ENCODE assay signal across 8 cellular contexts in the genomic region with DNA sequence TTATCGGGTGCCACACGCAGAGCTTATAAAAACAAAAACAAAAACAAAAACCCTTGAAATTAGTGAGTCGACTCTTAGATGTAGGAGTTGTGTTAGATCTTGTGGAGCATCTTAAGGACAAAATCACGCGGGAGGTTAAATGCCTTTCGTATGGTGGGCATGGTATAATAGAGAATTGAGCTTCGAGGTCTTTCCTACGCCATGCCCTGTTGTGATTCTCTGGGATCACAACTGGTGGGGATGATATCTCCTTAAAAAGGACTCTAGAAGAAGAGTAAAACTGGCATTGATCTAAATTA. TPM values are rescaled to one million over a fixed set of nuclear protein-coding genes. Genes with fewer than 3 reads are reported as not detected.
DNase-seq lines count a peak whose midpoint lies in the region; ATAC-seq and TF ChIP-seq lines count a peak whose summit lies in the region.

No MANE protein-coding gene starts in this region.

- no peak for DNase-seq in activated naive CD4-positive, alpha-beta T cell treated with anti-CD3 and anti-CD28 coated beads, Interleukin-2, amount 10 ng/mL, durations not matched to agents 7 days and 5 days
- DNase-seq in activated naive CD4-positive, alpha-beta T cell treated with anti-CD3 and anti-CD28 coated beads, Interleukin-2, amount 50 U/mL, for 16 hours = no peak
- DNase-seq in brain microvascular endothelial cell = no peak
- no peak for DNase-seq in lung (ENCODE audit: low spot score)
- DNase-seq in type B pancreatic cell (ENCODE audit: extremely low spot score, unreplicated experiment) = no peak
- no peak for DNase-seq in CD1c-positive myeloid dendritic cell (ENCODE audit: extremely low spot score)

- peak overlapping the region; percentile 89 for H3K4me3 Mint-ChIP-seq in activated naive CD4-positive, alpha-beta T cell treated with anti-CD3 and anti-CD28 coated beads, Interleukin-2, amount 10 ng/mL, durations not matched to agents 7 days and 5 days
- H3K4me3 Mint-ChIP-seq in type B pancreatic cell = peak overlapping the region; percentile 96

- CTCF ChIA-PET in activated naive CD4-positive, alpha-beta T cell treated with anti-CD3 and anti-CD28 coated beads, Interleukin-2, amount 10 ng/mL, durations not matched to agents 7 days and 5 days (lab: Charles Lee) = interaction anchor here (1.0 to 3.2 kb wide), 2 partner anchors 374 to 641 kb away, joined by 3 to 16 read pairs; no protein-coding TSS in a partner anchor

- in situ Hi-C loops in brain microvascular endothelial cell (cut with HindIII; ENCODE audit: low pct_ligation_motif_present, low sequenced_read_pairs) = no loop called here

- no peaks in the 10 kb centered on the region for H3K36me3 Mint-ChIP-seq in activated naive CD4-positive, alpha-beta T cell treated with anti-CD3 and anti-CD28 coated beads, Interleukin-2, amount 10 ng/mL, durations not matched to agents 7 days and 5 days
- peaks cover 5% of the 10 kb centered on the region for H3K36me3 Mint-ChIP-seq in type B pancreatic cell

- peaks cover 2 to 9% of the 10 kb centered on the region in 2 donors for H3K4me1 ChIP-seq in lung (ENCODE audit: control insufficient read depth in 2 of 2, insufficient read depth in 2 of 2, low read length in 2 of 2)

- TF ChIP-seq CTCF in brain microvascular endothelial cell (IDR thresholded peaks at IDR 0.05; ENCODE audit: low read depth, low read length, missing control alignments) (no peak), lung (IDR thresholded peaks at IDR 0.05; ENCODE audit: control extremely low read depth, extremely low read depth) (no peak), type B pancreatic cell (conservative IDR thresholded peaks at IDR 0.05) (no peak)

- H3K27me3 ChIP-seq in brain microvascular endothelial cell (replicated peaks) (no peaks in the 10 kb centered on the region), lung (ENCODE audit: control insufficient read depth, insufficient read depth) (no peaks in the 10 kb centered on the region)

- peak overlapping the region; percentile 96 for H3K27ac ChIP-seq in brain microvascular endothelial cell
- peak overlapping the region; percentile 92 to 93 for H3K27ac ChIP-seq in lung (ENCODE audit: low read depth in 1 of 2, low read length in 1 of 2)

- WGBS in lung, 2 donors = 57 to 60% methylated on average over 8 of the region's 8 CpGs

- H3K9me3 Mint-ChIP-seq in activated naive CD4-positive, alpha-beta T cell treated with anti-CD3 and anti-CD28 coated beads, Interleukin-2, amount 10 ng/mL, durations not matched to agents 7 days and 5 days = no peaks in the 10 kb centered on the region
- H3K9me3 Mint-ChIP-seq in type B pancreatic cell = no peaks in the 10 kb centered on the region

- H3K4me3 ChIP-seq in brain microvascular endothelial cell (ENCODE audit: low read depth, low read length) = peak overlapping the region; percentile 81
- no peak overlapping the region for H3K4me3 ChIP-seq in lung

- peak overlapping the region; percentile 89 for H3K27ac Mint-ChIP-seq in activated naive CD4-positive, alpha-beta T cell treated with anti-CD3 and anti-CD28 coated beads, Interleukin-2, amount 10 ng/mL, durations not matched to agents 7 days and 5 days
- peak overlapping the region; percentile 100 for H3K27ac Mint-ChIP-seq in type B pancreatic cell

- peaks cover 31% of the 10 kb centered on the region for H3K4me1 Mint-ChIP-seq in activated naive CD4-positive, alpha-beta T cell treated with anti-CD3 and anti-CD28 coated beads, Interleukin-2, amount 10 ng/mL, durations not matched to agents 7 days and 5 days
- peaks cover 27% of the 10 kb centered on the region for H3K4me1 Mint-ChIP-seq in type B pancreatic cell (ENCODE audit: unreplicated experiment)

- no peaks in the 10 kb centered on the region for H3K9me3 ChIP-seq in lung (ENCODE audit: control insufficient read depth in 2 of 2, insufficient read depth in 1 of 2, low read length in 1 of 2)

- H3K27me3 Mint-ChIP-seq in activated naive CD4-positive, alpha-beta T cell treated with anti-CD3 and anti-CD28 coated beads, Interleukin-2, amount 10 ng/mL, durations not matched to agents 7 days and 5 days = peaks cover 24% of the 10 kb centered on the region
- peaks cover 26% of the 10 kb centered on the region for H3K27me3 Mint-ChIP-seq in type B pancreatic cell

- ATAC-seq in lung (ENCODE audit: insufficient read depth, low FRiP score) (no peak), GM19395 (IDR thresholded peaks at IDR 0.05; ENCODE audit: unreplicated experiment) (no peak), HG03520 (IDR thresholded peaks at IDR 0.05; ENCODE audit: unreplicated experiment) (no peak)

- H3K36me3 ChIP-seq in brain microvascular endothelial cell (replicated peaks) (no peaks in the 10 kb centered on the region), lung (ENCODE audit: control insufficient read depth in 2 of 2, insufficient read depth in 2 of 2, low read length in 2 of 2) (no peaks in the 10 kb centered on the region)

RNA-seq across cellular contexts. Expression of gene ELL2, which starts 0.8 kb away (rescaled TPM):
- 10 to 100 TPM; 67.5 to 79.6 TPM for total RNA-seq in lung
- 10 to 100 TPM; 12.3 to 30.6 TPM for polyA plus RNA-seq in lung
- total RNA-seq in type B pancreatic cell (ENCODE audit: low replicate concordance) = 33.9 and 55.3 TPM in 2 replicates
